ENCODE assay signal across 20 cellular contexts in genomic region chr19:39014037-39014436, GRCh38. TPM values are rescaled to one million over a fixed set of nuclear protein-coding genes. Genes with fewer than 3 reads are reported as not detected.
"Had no signal": no experiment of that assay in that cellular context is flagged by ENCODE, and none has a peak within 500 bp of the region (broad histone marks: within the 10 kb centered on the region; RNA-seq: fewer than 3 reads in every experiment).

No MANE protein-coding gene starts in this region.

- FAIRE-seq: islet of Langerhans, pancreas had no signal

- H3K4me1 ChIP-seq: heart left ventricle, pancreas, psoas muscle, right atrium auricular region, spleen had no signal

- H3K27ac ChIP-seq: heart left ventricle, neutrophil, pancreas, psoas muscle, right atrium auricular region, spleen had no signal

- H3K4me3 ChIP-seq: heart left ventricle, pancreas, psoas muscle, right atrium auricular region, spleen had no signal

- DNase-seq: activated CD4-positive, alpha-beta memory T cell treated with anti-CD3 and anti-CD28 coated beads, Interleukin-2, amount 10 ng/mL, durations not matched to agents 7 days and 5 days; activated CD4-positive, alpha-beta T cell treated with anti-CD3 and anti-CD28 coated beads, Interleukin-2, amount 10 ng/mL, durations not matched to agents 24 days and 14 days; activated CD4-positive, CD25-positive, alpha-beta regulatory T cell; activated effector memory CD4-positive, alpha-beta T cell treated with anti-CD3 and anti-CD28 coated beads, Interleukin-2, amount 50 U/mL, for 16 hours; activated naive CD4-positive, alpha-beta T cell treated with anti-CD3 and anti-CD28 coated beads, Interleukin-2, amount 10 ng/mL, durations not matched to agents 7 days and 5 days; activated naive CD8-positive, alpha-beta T cell treated with anti-CD3 and anti-CD28 coated beads, Interleukin-2, amount 50 U/mL, for 24 hours; dermis blood vessel endothelial cell; effector CD8-positive, alpha-beta T cell; heart left ventricle; left ventricle myocardium superior; midbrain; natural killer cell; pancreas; psoas muscle; spleen; stimulated activated CD4-positive, alpha-beta T cell treated with anti-CD3 and anti-CD28 coated beads, Interleukin-4, amount 100 ng/mL, for 1 hour; stimulated activated naive CD8-positive, alpha-beta T cell treated with anti-CD3 and anti-CD28 coated beads, Interleukin-15, Interleukin-2, amounts not matched to agents 100 U/mL and 50 U/mL, for 24 hours had no signal

- H3K36me3 ChIP-seq: heart left ventricle, neutrophil, pancreas, right atrium auricular region, spleen had no signal

- H3K9me3 ChIP-seq: neutrophil, pancreas, psoas muscle, right atrium auricular region, spleen had no signal

- H3K27me3 ChIP-seq: heart left ventricle, pancreas, right atrium auricular region had no signal

- ATAC-seq: activated naive CD8-positive, alpha-beta T cell treated with anti-CD3 and anti-CD28 coated beads, Interleukin-2, amount 50 U/mL, for 24 hours; heart left ventricle; left ventricle myocardium superior; natural killer cell; pancreas; psoas muscle; stimulated activated naive CD8-positive, alpha-beta T cell treated with anti-CD3 and anti-CD28 coated beads, Interleukin-15, Interleukin-2, amounts not matched to agents 100 U/mL and 50 U/mL, for 24 hours had no signal

RNA-seq across cellular contexts. Expression of gene FBXO17, which starts 38.5 kb away (rescaled TPM):
- total RNA-seq: activated CD4-positive, alpha-beta T cell treated with anti-CD3 and anti-CD28 coated beads, Interleukin-2, amount 10 ng/mL, durations not matched to agents 24 days and 14 days; natural killer cell had no signal
